Comparison of ENCODE assay signal across 8 cellular contexts in the genomic region with DNA sequence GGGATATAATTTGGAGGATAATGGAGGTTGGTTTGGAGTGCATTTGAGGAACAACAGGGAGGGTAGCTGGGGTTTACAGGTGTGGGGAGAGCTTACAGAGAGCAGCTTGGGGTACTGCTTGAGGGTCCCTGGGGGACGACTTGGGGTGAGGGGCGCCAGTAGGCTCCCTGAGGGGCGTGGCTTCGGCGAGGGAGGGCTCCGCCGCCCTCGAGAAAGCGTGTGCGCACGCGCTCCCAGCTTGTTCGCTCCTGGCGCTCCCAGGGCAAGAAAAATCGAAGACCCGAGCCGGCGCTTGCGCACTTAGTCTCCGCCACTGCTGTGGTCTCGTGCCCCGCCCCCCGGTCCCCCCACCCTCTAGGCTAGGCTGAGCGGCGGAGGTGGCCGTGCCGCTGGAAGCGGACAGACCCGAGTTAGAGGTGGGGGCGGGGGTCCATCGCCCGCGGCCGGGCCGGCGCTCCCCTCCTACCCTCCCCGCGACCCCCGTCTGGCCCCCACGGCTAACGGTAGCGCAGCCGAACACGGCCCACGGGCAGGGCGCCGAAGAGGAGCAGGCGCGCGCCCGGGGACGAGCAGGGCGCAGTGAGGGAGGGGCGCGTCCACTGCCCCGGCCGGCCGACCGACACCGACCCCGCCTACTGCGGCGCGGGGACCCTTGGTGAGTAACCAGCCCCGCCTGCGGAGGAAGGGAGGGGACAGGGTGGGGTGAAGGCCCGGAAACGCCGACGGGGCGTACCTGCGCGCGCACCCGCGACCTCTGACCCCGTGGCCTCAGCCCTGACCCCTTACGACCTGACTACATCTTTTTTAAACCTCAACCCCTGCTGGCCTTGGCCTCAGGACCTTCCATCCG. TPM values are rescaled to one million over a fixed set of nuclear protein-coding genes. Genes with fewer than 3 reads are reported as not detected.
DNase-seq lines count a peak whose midpoint lies in the region; ATAC-seq, FAIRE-seq and TF ChIP-seq lines count a peak whose summit lies in the region.

No MANE protein-coding gene starts in this region.

- H3K4ac ChIP-seq in H1 (replicated peaks; ENCODE audit: insufficient read length, low read depth, low read length), result peak overlapping the region; percentile 69

- intact Hi-C loops in mucosa of descending colon (cut with DNase I, micrococcal nuclease), result no loop called here

- no peak overlapping the region for H2BK20ac ChIP-seq in H1 (ENCODE audit: low read length)

- no peak for TF ChIP-seq RAD21 in H1 (IDR thresholded peaks at IDR 0.05 in 1 of 2, conservative IDR thresholded peaks at IDR 0.05 in 1 of 2; ENCODE audit: low read depth in 2 of 2, low read length in 2 of 2)

- H3K4me3 ChIP-seq in H1 (ENCODE audit: extremely low read depth in 1 of 4, insufficient read depth in 2 of 4, low read depth in 3 of 4, low read length in 4 of 4), result peak overlapping the region; percentile 45 to 74 (median 61)
- peak overlapping the region; percentile 38 for H3K4me3 ChIP-seq in mucosa of descending colon

- no peak overlapping the region; the same call in 1 of the 2 replicates for H3K18ac ChIP-seq in H1 (ENCODE audit: extremely low read depth, low read length)

- no peak overlapping the region for H2AK5ac ChIP-seq in H1 (ENCODE audit: low read depth, low read length)

- H4K20me1 ChIP-seq in H1 (replicated peaks in 1 of 2; ENCODE audit: control insufficient read depth in 1 of 2, insufficient read depth in 2 of 2, low read length in 2 of 2), result no peaks in the 10 kb centered on the region

- in situ Hi-C loops in ACHN (cut with HindIII; ENCODE audit: low pct_ligation_motif_present, low pct_unique_long_range_greater_than_20kb, low sequenced_read_pairs), result no loop called here

- TF ChIP-seq CTCF in H1 (IDR thresholded peaks at IDR 0.05; ENCODE audit: control extremely low read depth in 1 of 3, insufficient read depth in 1 of 3, low read depth in 1 of 3, low read length in 3 of 3), result no peak
- no peak for TF ChIP-seq CTCF in mucosa of descending colon (IDR thresholded peaks at IDR 0.05)

- POLR2A ChIA-PET in H1 (lab: Charles Lee; ENCODE audit: partially characterized antibody), result interaction anchor here (0.6 to 1.0 kb wide), 2 partner anchors 11 to 51 kb away, joined by 3 read pairs; no protein-coding TSS in a partner anchor

- no peak overlapping the region for H3K23ac ChIP-seq in H1 (ENCODE audit: insufficient read length)

- no peak overlapping the region; the same call in 1 of the 2 replicates for H2BK15ac ChIP-seq in H1 (ENCODE audit: low read length)

- peak; percentile 85 for FAIRE-seq in H1 (lab: Jason Lieb, UNC)

- H3K23me2 ChIP-seq in H1 (ENCODE audit: low read depth, low read length), result peaks cover 4% of the 10 kb centered on the region; the same call in 1 of the 2 replicates

- DNase-seq in ACHN (peak; percentile 58), NCI-H2227 treated with DMSO at 0.1 percent for 48 hours (lab: John Stamatoyannopoulos, UW) (peak; percentile 95), H1 (ENCODE audit: low read depth in 1 of 2, low spot score in 2 of 2) (peak in 1 of 2 experiments; percentile 75), mucosa of descending colon (peak; percentile 51 to 75 (median 69)), MV-4-11 (lab: John Stamatoyannopoulos, UW) (no peak)
- DNase-seq in activated CD8-positive, alpha-beta memory T cell treated with anti-CD3 and anti-CD28 coated beads for 1 hour (ENCODE audit: extremely low read depth in 1 of 2, low read depth in 1 of 2), result peak; percentile 34 to 41
- DNase-seq in stimulated activated CD8-positive, alpha-beta memory T cell treated with anti-CD3 and anti-CD28 coated beads, Interleukin-7, amount 100 ng/mL, for 24 hours (ENCODE audit: low read depth), result peak; percentile 30

- H3K4me1 ChIP-seq in H1 (replicated peaks in 1 of 4; ENCODE audit: control insufficient read depth in 3 of 4, insufficient read depth in 4 of 4, low read length in 3 of 4) (no peaks in the 10 kb centered on the region; a peak in 3 of 7 replicates), mucosa of descending colon (ENCODE audit: low read depth) (no peaks in the 10 kb centered on the region)

- no peak for TF ChIP-seq EP300 in H1 (IDR thresholded peaks at IDR 0.05; ENCODE audit: borderline replicate concordance in 1 of 2, low read depth in 2 of 2, low read length in 2 of 2)

- no peak overlapping the region for H3K14ac ChIP-seq in H1 (ENCODE audit: insufficient read length)

- 0% methylated on average over 6 of the region's 79 CpGs; no CpG with 5 or more reads in 1 of the 2 experiments for WGBS in H1 (ENCODE audit: extremely low coverage in 1 of 2, insufficient coverage in 1 of 2, insufficient read length in 1 of 2, insufficient replicate concordance in 2 of 2, low coverage in 1 of 2, low lambda C conversion rate in 2 of 2, missing lambda C conversion rate in 1 of 2), 2 experiments

- 0 out of 2 replicates have a peak, but pooled peaks cover 4% of the 10 kb centered on the region for H3K79me1 ChIP-seq in H1 (ENCODE audit: low read depth, low read length)

- H2BK5ac ChIP-seq in H1 (ENCODE audit: low read depth, low read length), result 0 out of 2 replicates have a peak overlapping the region, but pooled peaks have one; percentile 35

- no peak overlapping the region for H4K5ac ChIP-seq in H1 (ENCODE audit: insufficient read length, low read depth, low read length)

- H3K79me2 ChIP-seq in H1 (ENCODE audit: control insufficient read depth in 1 of 2, insufficient read depth in 2 of 2, low read length in 2 of 2), result peaks cover 0 to 13% of the 10 kb centered on the region in 2 experiments; a peak in 3 of 4 replicates

- H3K9me3 ChIP-seq in H1 (ENCODE audit: insufficient read depth in 2 of 2, low read depth in 1 of 2, low read length in 1 of 2) (no peaks in the 10 kb centered on the region), mucosa of descending colon (no peaks in the 10 kb centered on the region)

- no peak overlapping the region; the same call in 1 of the 2 replicates for H3K27ac ChIP-seq in H1 (ENCODE audit: low read depth, low read length)

- peak overlapping the region; percentile 64 for H3K56ac ChIP-seq in H1 (replicated peaks; ENCODE audit: insufficient read length, low read depth, low read length)

- H3K9ac ChIP-seq in H1 (replicated peaks in 1 of 4; ENCODE audit: extremely low read depth in 1 of 4, low read depth in 3 of 4, low read length in 3 of 4), result peak overlapping the region in 3 of 4 experiments; percentile 29 to 47 (median 40); a peak in 5 of 7 replicates

- H3K36me3 ChIP-seq in H1 (ENCODE audit: control insufficient read depth in 2 of 4, insufficient read depth in 4 of 4, low read length in 3 of 4) (no peaks in the 10 kb centered on the region), mucosa of descending colon (ENCODE audit: low read depth) (no peaks in the 10 kb centered on the region)

- H2AFZ ChIP-seq in H1 (ENCODE audit: low read length), result peak overlapping the region; percentile 53

- no peaks in the 10 kb centered on the region for H3K27me3 ChIP-seq in H1 (replicated peaks in 1 of 4; ENCODE audit: control insufficient read depth in 3 of 4, extremely low read depth in 1 of 4, insufficient read depth in 3 of 4, low read length in 3 of 4)

- H2BK120ac ChIP-seq in H1 (replicated peaks; ENCODE audit: low read depth, low read length), result peak overlapping the region; percentile 33

- H2BK12ac ChIP-seq in H1 (ENCODE audit: low read depth, low read length), result no peak overlapping the region

- TF ChIP-seq POLR2A in H1 (IDR thresholded peaks at IDR 0.05; ENCODE audit: control extremely low read depth in 1 of 2, low read depth in 2 of 2, low read length in 2 of 2), result no peak

- H3K4me2 ChIP-seq in H1 (ENCODE audit: insufficient read depth in 1 of 2, low read depth in 2 of 2, low read length in 2 of 2), result peak overlapping the region; percentile 72 to 73

- peak overlapping the region; percentile 68 for H4K8ac ChIP-seq in H1 (ENCODE audit: extremely low read depth, insufficient read depth, low read length)

- peak overlapping the region; percentile 73 for H4K91ac ChIP-seq in H1 (replicated peaks; ENCODE audit: insufficient read length, low read length)

- CTCF ChIA-PET in H1 (lab: Charles Lee; ENCODE audit: partially characterized antibody), result no interaction called here

- ATAC-seq in GM19025 (IDR thresholded peaks at IDR 0.05; ENCODE audit: low read depth, unreplicated experiment), result peak; percentile 51
- peak; percentile 84 for ATAC-seq in mucosa of descending colon

RNA-seq across cellular contexts. Expression of a gene that starts 5.4 kb away (rescaled TPM):
- total RNA-seq in H1 (2021; fragmentation: NEBNext Ultra II Directional; extraction: Animal tissue kit (Norgen Biotek cat#: 25700)), result 11.8 and 11.9 TPM in 2 replicates
- 4.9 and 8.6 TPM in 2 replicates for polyA plus RNA-seq in H1 (2011; rRNA removed)
- 5.2 TPM for polyA plus RNA-seq in H1 (2011; cell fraction: cytosol; rRNA removed)
- 16.9 TPM for polyA plus RNA-seq in H1 (2011; cell fraction: nucleus; rRNA removed)
- 7.7 to 10.3 TPM (median 9.3 TPM) in 4 replicates for polyA plus RNA-seq in H1 (2012, experiment 1 of 2)
- 7.5 TPM for polyA plus RNA-seq in H1 (2012, experiment 2 of 2)
- polyA plus RNA-seq in H1 (2013, experiment 1 of 2), result 7.6 TPM
- polyA plus RNA-seq in H1 (2013, experiment 2 of 2), result 7.6 TPM
- 3.1 and 5.0 TPM in 2 replicates for polyA minus RNA-seq in H1 (2011; rRNA and poly(A)+ RNA removed)
- polyA minus RNA-seq in H1 (2011; cell fraction: cytosol; rRNA and poly(A)+ RNA removed), result 6.9 TPM
- polyA minus RNA-seq in H1 (2011; cell fraction: nucleus; rRNA and poly(A)+ RNA removed), result 5.9 TPM
- total RNA-seq in mucosa of descending colon, result 10 to 100 TPM; 11.6 to 16.7 (median 12.5) TPM

RNA-seq across cellular contexts. Expression of a gene that starts 10.3 kb away (rescaled TPM):
- total RNA-seq in H1 (2021; fragmentation: NEBNext Ultra II Directional; extraction: Animal tissue kit (Norgen Biotek cat#: 25700)), result 52.9 and 55.2 TPM in 2 replicates
- 33.7 and 81.1 TPM in 2 replicates for polyA plus RNA-seq in H1 (2011; rRNA removed)
- polyA plus RNA-seq in H1 (2011; cell fraction: cytosol; rRNA removed), result 44.1 TPM
- polyA plus RNA-seq in H1 (2011; cell fraction: nucleus; rRNA removed), result 70.3 TPM
- 41.3 to 65.5 TPM (median 59.6 TPM) in 4 replicates for polyA plus RNA-seq in H1 (2012, experiment 1 of 2)
- 49.6 TPM for polyA plus RNA-seq in H1 (2012, experiment 2 of 2)
- 36.8 TPM for polyA plus RNA-seq in H1 (2013, experiment 1 of 2)
- polyA plus RNA-seq in H1 (2013, experiment 2 of 2), result 35.5 TPM
- 44.0 and 51.3 TPM in 2 replicates for polyA minus RNA-seq in H1 (2011; rRNA and poly(A)+ RNA removed)
- polyA minus RNA-seq in H1 (2011; cell fraction: cytosol; rRNA and poly(A)+ RNA removed), result 51.0 TPM
- polyA minus RNA-seq in H1 (2011; cell fraction: nucleus; rRNA and poly(A)+ RNA removed), result 28.0 TPM
- 10 to 100 TPM; 26.6 to 46.6 (median 28.1) TPM for total RNA-seq in mucosa of descending colon

RNA-seq across cellular contexts. Expression of a gene that starts 20.4 kb away (rescaled TPM):
- 11.3 and 12.1 TPM in 2 replicates for total RNA-seq in H1 (2021; fragmentation: NEBNext Ultra II Directional; extraction: Animal tissue kit (Norgen Biotek cat#: 25700))
- polyA plus RNA-seq in H1 (2011; rRNA removed), result 15.4 and 18.9 TPM in 2 replicates
- 10.0 TPM for polyA plus RNA-seq in H1 (2011; cell fraction: cytosol; rRNA removed)
- polyA plus RNA-seq in H1 (2011; cell fraction: nucleus; rRNA removed), result 16.8 TPM
- polyA plus RNA-seq in H1 (2012, experiment 1 of 2), result 19.2 to 23.8 TPM (median 20.4 TPM) in 4 replicates
- 21.6 TPM for polyA plus RNA-seq in H1 (2012, experiment 2 of 2)
- 32.0 TPM for polyA plus RNA-seq in H1 (2013, experiment 1 of 2)
- polyA plus RNA-seq in H1 (2013, experiment 2 of 2), result 35.7 TPM
- 5.8 and 6.2 TPM in 2 replicates for polyA minus RNA-seq in H1 (2011; rRNA and poly(A)+ RNA removed)
- polyA minus RNA-seq in H1 (2011; cell fraction: cytosol; rRNA and poly(A)+ RNA removed), result 11.2 TPM
- polyA minus RNA-seq in H1 (2011; cell fraction: nucleus; rRNA and poly(A)+ RNA removed), result 5.5 TPM
- 10 to 100 TPM in 1 of 3 donors, 1 to 10 TPM in 2; 3.9 to 18.7 (median 8.1) TPM for total RNA-seq in mucosa of descending colon

RNA-seq across cellular contexts. Expression of a gene that starts 26.2 kb away (rescaled TPM):
- total RNA-seq in H1 (2021; fragmentation: NEBNext Ultra II Directional; extraction: Animal tissue kit (Norgen Biotek cat#: 25700)), result 26.0 and 27.9 TPM in 2 replicates
- 49.7 and 50.6 TPM in 2 replicates for polyA plus RNA-seq in H1 (2011; rRNA removed)
- 51.8 TPM for polyA plus RNA-seq in H1 (2011; cell fraction: cytosol; rRNA removed)
- polyA plus RNA-seq in H1 (2011; cell fraction: nucleus; rRNA removed), result 104 TPM
- 32.3 to 42.3 TPM (median 33.9 TPM) in 4 replicates for polyA plus RNA-seq in H1 (2012, experiment 1 of 2)
- polyA plus RNA-seq in H1 (2012, experiment 2 of 2), result 62.2 TPM
- polyA plus RNA-seq in H1 (2013, experiment 1 of 2), result 19.3 TPM
- 17.3 TPM for polyA plus RNA-seq in H1 (2013, experiment 2 of 2)
- 49.9 and 58.4 TPM in 2 replicates for polyA minus RNA-seq in H1 (2011; rRNA and poly(A)+ RNA removed)
- 20.3 TPM for polyA minus RNA-seq in H1 (2011; cell fraction: cytosol; rRNA and poly(A)+ RNA removed)
- 51.7 TPM for polyA minus RNA-seq in H1 (2011; cell fraction: nucleus; rRNA and poly(A)+ RNA removed)
- total RNA-seq in mucosa of descending colon, result 10 to 100 TPM; 44.3 to 90.1 (median 52.6) TPM

RNA-seq across cellular contexts. Expression of a gene that starts 51.4 kb away (rescaled TPM):
- 44.5 and 55.9 TPM in 2 replicates for total RNA-seq in H1 (2021; fragmentation: NEBNext Ultra II Directional; extraction: Animal tissue kit (Norgen Biotek cat#: 25700))
- polyA plus RNA-seq in H1 (2011; rRNA removed), result 21.6 and 26.6 TPM in 2 replicates
- 48.8 TPM for polyA plus RNA-seq in H1 (2011; cell fraction: cytosol; rRNA removed)
- polyA plus RNA-seq in H1 (2011; cell fraction: nucleus; rRNA removed), result 109 TPM
- 48.2 to 66.4 TPM (median 56.0 TPM) in 4 replicates for polyA plus RNA-seq in H1 (2012, experiment 1 of 2)
- polyA plus RNA-seq in H1 (2012, experiment 2 of 2), result 9.6 TPM
- polyA plus RNA-seq in H1 (2013, experiment 1 of 2), result 21.7 TPM
- polyA plus RNA-seq in H1 (2013, experiment 2 of 2), result 20.1 TPM
- polyA minus RNA-seq in H1 (2011; rRNA and poly(A)+ RNA removed), result 21.2 and 32.0 TPM in 2 replicates
- polyA minus RNA-seq in H1 (2011; cell fraction: cytosol; rRNA and poly(A)+ RNA removed), result 14.7 TPM
- polyA minus RNA-seq in H1 (2011; cell fraction: nucleus; rRNA and poly(A)+ RNA removed), result 39.5 TPM
- total RNA-seq in mucosa of descending colon, result 10 to 100 TPM; 39.5 to 48.9 (median 47.5) TPM
